ENCODE assay signal across 8 cellular contexts in genomic region chrX:119853449-119853848, GRCh38. TPM values are rescaled to one million over a fixed set of nuclear protein-coding genes. Genes with fewer than 3 reads are reported as not detected.
DNase-seq lines count a peak whose midpoint lies in the region; FAIRE-seq and TF ChIP-seq lines count a peak whose summit lies in the region.

No MANE protein-coding gene starts in this region.

- H3K36me3 ChIP-seq in CD8-positive, alpha-beta memory T cell (ENCODE audit: insufficient read depth, low read length) = no peaks in the 10 kb centered on the region
- peaks cover 0 to 23% (median 5%) of the 10 kb centered on the region in 4 experiments; a peak in 4 of 8 replicates for H3K36me3 ChIP-seq in H1 (ENCODE audit: control insufficient read depth in 2 of 4, insufficient read depth in 4 of 4, low read length in 3 of 4)
- H3K36me3 ChIP-seq in neuronal stem cell (replicated peaks in 1 of 2; ENCODE audit: control insufficient read depth in 2 of 2, insufficient read depth in 2 of 2, low read length in 2 of 2) = peaks cover 0 to 30% of the 10 kb centered on the region in 2 donors

- POLR2A ChIA-PET in CD8-positive, alpha-beta memory T cell (lab: Charles Lee) = interaction anchor here (1.4 to 2.3 kb wide), 2 partner anchors 17 to 62 kb away, joined by 10 to 29 read pairs; partner anchors contain the start of genes NDUFA1, RNF113A and RPL39
- POLR2A ChIA-PET in H1 (lab: Charles Lee; ENCODE audit: partially characterized antibody) = interaction anchor here (0.7 to 3.2 kb wide), 13 partner anchors 10 to 353 kb away, joined by 3 to 29 read pairs (median 5); partner anchors contain the start of genes NDUFA1, RNF113A, RPL39 and UBE2A

- H3K56ac ChIP-seq in H1 (replicated peaks; ENCODE audit: insufficient read length, low read depth, low read length) = no peak overlapping the region

- 51% methylated on average over 10 of the region's 10 CpGs; no CpG with 5 or more reads in 1 of the 2 experiments for WGBS in H1 (ENCODE audit: extremely low coverage in 1 of 2, insufficient coverage in 1 of 2, insufficient read length in 1 of 2, insufficient replicate concordance in 2 of 2, low coverage in 1 of 2, low lambda C conversion rate in 2 of 2, missing lambda C conversion rate in 1 of 2), 2 experiments
- no CpG with 5 or more reads among the region's 10 CpGs for WGBS in neuronal stem cell (ENCODE audit: extremely low coverage in 2 of 2, insufficient read length in 2 of 2, insufficient replicate concordance in 1 of 2), 2 donors

- FAIRE-seq in H1 (lab: Jason Lieb, UNC) (no peak), D721Med (lab: Jason Lieb, UNC) (no peak)

- H3K9me3 ChIP-seq in CD8-positive, alpha-beta memory T cell (ENCODE audit: low read length) = no peaks in the 10 kb centered on the region
- H3K9me3 ChIP-seq in H1 (ENCODE audit: insufficient read depth in 2 of 2, low read depth in 1 of 2, low read length in 1 of 2) (no peaks in the 10 kb centered on the region), neuronal stem cell (replicated peaks in 1 of 2; ENCODE audit: control insufficient read depth in 2 of 2, insufficient read depth in 1 of 2, low read depth in 1 of 2, low read length in 2 of 2) (no peaks in the 10 kb centered on the region)

- TF ChIP-seq CTCF in H1 (IDR thresholded peaks at IDR 0.05; ENCODE audit: control extremely low read depth in 1 of 3, insufficient read depth in 1 of 3, low read depth in 1 of 3, low read length in 3 of 3) (no peak), D721Med (IDR thresholded peaks at IDR 0.05; ENCODE audit: insufficient read depth, missing control alignments) (no peak)

- H2AK5ac ChIP-seq in H1 (ENCODE audit: low read depth, low read length) (no peak overlapping the region), neuronal stem cell (ENCODE audit: low read depth, low read length) (no peak overlapping the region)

- H3K23ac ChIP-seq in H1 (ENCODE audit: insufficient read length) = no peak overlapping the region
- no peak overlapping the region for H3K23ac ChIP-seq in neuronal stem cell (ENCODE audit: low read depth, low read length, poor library complexity)

- no peak overlapping the region for H3K4me3 ChIP-seq in CD8-positive, alpha-beta memory T cell (ENCODE audit: low read length)
- H3K4me3 ChIP-seq in H1 (ENCODE audit: extremely low read depth in 1 of 4, insufficient read depth in 2 of 4, low read depth in 3 of 4, low read length in 4 of 4) (peak overlapping the region; percentile 29 to 99 (median 46); a peak in 7 of 8 replicates), neuronal stem cell (ENCODE audit: low read length in 2 of 2) (peak overlapping the region in 1 of 2 donors; percentile 46)

- no peak overlapping the region for H4K91ac ChIP-seq in H1 (replicated peaks; ENCODE audit: insufficient read length, low read length)
- H4K91ac ChIP-seq in neuronal stem cell (ENCODE audit: low read depth, low read length, poor library complexity) = no peak overlapping the region

- H3K4me1 ChIP-seq in CD8-positive, alpha-beta memory T cell (ENCODE audit: insufficient read depth, low read length) = no peaks in the 10 kb centered on the region
- H3K4me1 ChIP-seq in H1 (replicated peaks in 1 of 4; ENCODE audit: control insufficient read depth in 3 of 4, insufficient read depth in 4 of 4, low read length in 3 of 4) = no peaks in the 10 kb centered on the region
- H3K4me1 ChIP-seq in neuronal stem cell (ENCODE audit: control insufficient read depth in 2 of 2, insufficient read depth in 1 of 2, low read depth in 1 of 2, low read length in 2 of 2) = no peaks in the 10 kb centered on the region

- CTCF ChIA-PET in CD8-positive, alpha-beta memory T cell (lab: Charles Lee) = interaction anchor here (0.8 kb wide), 1 partner anchor 124 kb away, joined by 3 read pairs; no protein-coding TSS in a partner anchor
- CTCF ChIA-PET in H1 (lab: Charles Lee; ENCODE audit: partially characterized antibody) = interaction anchor here (0.9 to 1.0 kb wide), 2 partner anchors 34 to 124 kb away, joined by 3 read pairs; no protein-coding TSS in a partner anchor

- H3K9ac ChIP-seq in H1 (replicated peaks in 1 of 4; ENCODE audit: extremely low read depth in 1 of 4, low read depth in 3 of 4, low read length in 3 of 4) (no peak overlapping the region; a peak in 1 of 7 replicates), neuronal stem cell (ENCODE audit: low read depth, low read length, poor library complexity) (no peak overlapping the region)

- H3K4ac ChIP-seq in H1 (replicated peaks; ENCODE audit: insufficient read length, low read depth, low read length) = no peak overlapping the region
- no peak overlapping the region for H3K4ac ChIP-seq in neuronal stem cell (ENCODE audit: low read length)

- H3K4me3 Mint-ChIP-seq in CD8-positive, alpha-beta memory T cell = peak overlapping the region in 5 of 7 donors; percentile 97 to 99 (median 99)

- H4K8ac ChIP-seq in H1 (ENCODE audit: extremely low read depth, insufficient read depth, low read length) (no peak overlapping the region), neuronal stem cell (ENCODE audit: low read depth, low read length) (no peak overlapping the region)

- peaks cover 0 to 16% of the 10 kb centered on the region in 2 experiments; a peak in 3 of 4 replicates for H3K79me2 ChIP-seq in H1 (ENCODE audit: control insufficient read depth in 1 of 2, insufficient read depth in 2 of 2, low read length in 2 of 2)

- peaks cover 4% of the 10 kb centered on the region; the same call in 1 of the 2 replicates for H3K23me2 ChIP-seq in H1 (ENCODE audit: low read depth, low read length)

- no peak for DNase-seq in CD8-positive, alpha-beta memory T cell
- DNase-seq in NCI-H2227 (lab: John Stamatoyannopoulos, UW; ENCODE audit: unreplicated experiment) = peak; percentile 38
- no peak for DNase-seq in H1 (ENCODE audit: low read depth in 1 of 2, low spot score in 2 of 2)
- DNase-seq in neuronal stem cell (ENCODE audit: low spot score) = no peak
- DNase-seq in SIG-M5 (lab: John Stamatoyannopoulos, UW) = no peak
- no peak for DNase-seq in effector CD4-positive, alpha-beta T cell
- DNase-seq in D721Med (ENCODE audit: insufficient read length, low spot score) = no peak
- no peak for DNase-seq in middle frontal gyrus (ENCODE audit: extremely low spot score, low spot score)

- peaks cover 7 to 12% of the 10 kb centered on the region in 2 donors for H3K27me3 Mint-ChIP-seq in CD8-positive, alpha-beta memory T cell

- no peak for TF ChIP-seq RAD21 in H1 (IDR thresholded peaks at IDR 0.05 in 1 of 2, conservative IDR thresholded peaks at IDR 0.05 in 1 of 2; ENCODE audit: low read depth in 2 of 2, low read length in 2 of 2)

- H3K36me3 Mint-ChIP-seq in CD8-positive, alpha-beta memory T cell = peaks cover 0 to 22% (median 0%) of the 10 kb centered on the region in 3 donors

- H2AFZ ChIP-seq in H1 (ENCODE audit: low read length) = 0 out of 2 replicates have a peak overlapping the region, but pooled peaks have one; percentile 59
- H2AFZ ChIP-seq in neuronal stem cell (ENCODE audit: low read length) = peak overlapping the region; percentile 77

- H3K4me2 ChIP-seq in H1 (ENCODE audit: insufficient read depth in 1 of 2, low read depth in 2 of 2, low read length in 2 of 2) = peak overlapping the region; percentile 53 to 65
- H3K4me2 ChIP-seq in neuronal stem cell (ENCODE audit: insufficient read depth, low read length, poor library complexity, severe bottlenecking) = no peak overlapping the region

- no peak overlapping the region for H2BK15ac ChIP-seq in H1 (ENCODE audit: low read length)
- H2BK15ac ChIP-seq in neuronal stem cell (ENCODE audit: low read length) = no peak overlapping the region

- H3K9me3 Mint-ChIP-seq in CD8-positive, alpha-beta memory T cell = no peaks in the 10 kb centered on the region

- no peak for TF ChIP-seq EP300 in H1 (IDR thresholded peaks at IDR 0.05; ENCODE audit: borderline replicate concordance in 1 of 2, low read depth in 2 of 2, low read length in 2 of 2)

- H4K5ac ChIP-seq in H1 (ENCODE audit: insufficient read length, low read depth, low read length) = no peak overlapping the region

- H2BK5ac ChIP-seq in H1 (ENCODE audit: low read depth, low read length) = no peak overlapping the region
- no peak overlapping the region for H2BK5ac ChIP-seq in neuronal stem cell (ENCODE audit: low read length)

- H3K79me1 ChIP-seq in H1 (ENCODE audit: low read depth, low read length) (no peaks in the 10 kb centered on the region), neuronal stem cell (ENCODE audit: low read depth, low read length) (no peaks in the 10 kb centered on the region)

- H3K14ac ChIP-seq in H1 (ENCODE audit: insufficient read length) (no peak overlapping the region), neuronal stem cell (ENCODE audit: low read length) (no peak overlapping the region)

- H3K27ac Mint-ChIP-seq in CD8-positive, alpha-beta memory T cell = peak overlapping the region; percentile 85 to 99 (median 98)

- no peak overlapping the region for H2BK20ac ChIP-seq in H1 (ENCODE audit: low read length)

- peak overlapping the region; percentile 91 for H3K27ac ChIP-seq in CD8-positive, alpha-beta memory T cell (ENCODE audit: low read depth, low read length)
- H3K27ac ChIP-seq in H1 (ENCODE audit: low read depth, low read length) = no peak overlapping the region; the same call in 1 of the 2 replicates
- H3K27ac ChIP-seq in neuronal stem cell (replicated peaks; ENCODE audit: low read length) = no peak overlapping the region

- no peaks in the 10 kb centered on the region for H4K20me1 ChIP-seq in H1 (replicated peaks in 1 of 2; ENCODE audit: control insufficient read depth in 1 of 2, insufficient read depth in 2 of 2, low read length in 2 of 2)

- no peak for TF ChIP-seq POLR2A in H1 (IDR thresholded peaks at IDR 0.05; ENCODE audit: control extremely low read depth in 1 of 2, low read depth in 2 of 2, low read length in 2 of 2)

- peaks cover 14 to 34% (median 15%) of the 10 kb centered on the region in 3 donors for H3K4me1 Mint-ChIP-seq in CD8-positive, alpha-beta memory T cell

- H3K27me3 ChIP-seq in CD8-positive, alpha-beta memory T cell (ENCODE audit: insufficient read depth, low read length, poor library complexity, severe bottlenecking) = no peaks in the 10 kb centered on the region
- no peaks in the 10 kb centered on the region for H3K27me3 ChIP-seq in H1 (replicated peaks in 1 of 4; ENCODE audit: control insufficient read depth in 3 of 4, extremely low read depth in 1 of 4, insufficient read depth in 3 of 4, low read length in 3 of 4)
- no peaks in the 10 kb centered on the region for H3K27me3 ChIP-seq in neuronal stem cell (ENCODE audit: control insufficient read depth in 3 of 3, insufficient read depth in 3 of 3, low read depth in 1 of 3, low read length in 3 of 3)

- H3K18ac ChIP-seq in H1 (ENCODE audit: extremely low read depth, low read length) = no peak overlapping the region
- no peak overlapping the region for H3K18ac ChIP-seq in neuronal stem cell (ENCODE audit: low read length)

- H2BK120ac ChIP-seq in H1 (replicated peaks; ENCODE audit: low read depth, low read length) = no peak overlapping the region
- H2BK120ac ChIP-seq in neuronal stem cell (ENCODE audit: low read depth, low read length) = no peak overlapping the region

- H2BK12ac ChIP-seq in H1 (ENCODE audit: low read depth, low read length) = no peak overlapping the region
- H2BK12ac ChIP-seq in neuronal stem cell (ENCODE audit: low read length) = no peak overlapping the region

RNA-seq across cellular contexts. Expression of gene UPF3B, which starts 0.7 kb away (rescaled TPM):
- 10 to 100 TPM; 19.9 to 22.7 TPM for total RNA-seq in CD8-positive, alpha-beta memory T cell
- polyA plus RNA-seq in CD8-positive, alpha-beta memory T cell = 10.9 TPM
- 20.9 and 22.2 TPM in 2 replicates for total RNA-seq in H1 (2021; fragmentation: NEBNext Ultra II Directional; extraction: Animal tissue kit (Norgen Biotek cat#: 25700))
- polyA plus RNA-seq in H1 (2011; rRNA removed) = 3.9 and 7.8 TPM in 2 replicates
- 17.6 TPM for polyA plus RNA-seq in H1 (2011; cell fraction: cytosol; rRNA removed)
- polyA plus RNA-seq in H1 (2011; cell fraction: nucleus; rRNA removed) = 4.2 TPM
- 25.7 to 37.4 TPM (median 26.6 TPM) in 4 replicates for polyA plus RNA-seq in H1 (2012, experiment 1 of 2)
- 3.3 TPM for polyA plus RNA-seq in H1 (2012, experiment 2 of 2)
- polyA plus RNA-seq in H1 (2013, experiment 1 of 2) = 39.6 TPM
- 39.7 TPM for polyA plus RNA-seq in H1 (2013, experiment 2 of 2)
- 3.8 and 5.6 TPM in 2 replicates for polyA minus RNA-seq in H1 (2011; rRNA and poly(A)+ RNA removed)
- 5.9 TPM for polyA minus RNA-seq in H1 (2011; cell fraction: cytosol; rRNA and poly(A)+ RNA removed)
- polyA minus RNA-seq in H1 (2011; cell fraction: nucleus; rRNA and poly(A)+ RNA removed) = 7.6 TPM
- 47.9 TPM for polyA plus RNA-seq in neuronal stem cell (2013, experiment 1 of 2)
- 47.7 TPM for polyA plus RNA-seq in neuronal stem cell (2013, experiment 2 of 2)

RNA-seq across cellular contexts. Expression of gene RNF113A, which starts 18.1 kb away (rescaled TPM):
- 10 to 100 TPM; 22.9 to 25.1 TPM for total RNA-seq in CD8-positive, alpha-beta memory T cell
- polyA plus RNA-seq in CD8-positive, alpha-beta memory T cell = 59.6 TPM
- total RNA-seq in H1 (2021; fragmentation: NEBNext Ultra II Directional; extraction: Animal tissue kit (Norgen Biotek cat#: 25700)) = 14.2 and 14.3 TPM in 2 replicates
- 9.7 and 10.3 TPM in 2 replicates for polyA plus RNA-seq in H1 (2011; rRNA removed)
- polyA plus RNA-seq in H1 (2011; cell fraction: cytosol; rRNA removed) = 15.4 TPM
- 9.4 TPM for polyA plus RNA-seq in H1 (2011; cell fraction: nucleus; rRNA removed)
- polyA plus RNA-seq in H1 (2012, experiment 1 of 2) = 12.5 to 14.2 TPM (median 13.7 TPM) in 4 replicates
- 6.4 TPM for polyA plus RNA-seq in H1 (2012, experiment 2 of 2)
- 14.0 TPM for polyA plus RNA-seq in H1 (2013, experiment 1 of 2)
- polyA plus RNA-seq in H1 (2013, experiment 2 of 2) = 12.8 TPM
- polyA minus RNA-seq in H1 (2011; rRNA and poly(A)+ RNA removed) = 3.8 and 4.5 TPM in 2 replicates
- 4.5 TPM for polyA minus RNA-seq in H1 (2011; cell fraction: cytosol; rRNA and poly(A)+ RNA removed)
- 2.7 TPM for polyA minus RNA-seq in H1 (2011; cell fraction: nucleus; rRNA and poly(A)+ RNA removed)
- polyA plus RNA-seq in neuronal stem cell (2013, experiment 1 of 2) = 11.5 TPM
- 11.5 TPM for polyA plus RNA-seq in neuronal stem cell (2013, experiment 2 of 2)

RNA-seq across cellular contexts. Expression of gene NDUFA1, which starts 18.2 kb away (rescaled TPM):
- 10 to 100 TPM; 97.3 to 98.5 TPM for total RNA-seq in CD8-positive, alpha-beta memory T cell
- polyA plus RNA-seq in CD8-positive, alpha-beta memory T cell = 314 TPM
- total RNA-seq in H1 (2021; fragmentation: NEBNext Ultra II Directional; extraction: Animal tissue kit (Norgen Biotek cat#: 25700)) = 69.7 and 74.1 TPM in 2 replicates
- 36.7 and 65.6 TPM in 2 replicates for polyA plus RNA-seq in H1 (2011; rRNA removed)
- polyA plus RNA-seq in H1 (2011; cell fraction: cytosol; rRNA removed) = 107 TPM
- 11.6 TPM for polyA plus RNA-seq in H1 (2011; cell fraction: nucleus; rRNA removed)
- 111 to 144 TPM (median 129 TPM) in 4 replicates for polyA plus RNA-seq in H1 (2012, experiment 1 of 2)
- 18.6 TPM for polyA plus RNA-seq in H1 (2012, experiment 2 of 2)
- polyA plus RNA-seq in H1 (2013, experiment 1 of 2) = 174 TPM
- 186 TPM for polyA plus RNA-seq in H1 (2013, experiment 2 of 2)
- 11.5 and 14.5 TPM in 2 replicates for polyA minus RNA-seq in H1 (2011; rRNA and poly(A)+ RNA removed)
- polyA minus RNA-seq in H1 (2011; cell fraction: cytosol; rRNA and poly(A)+ RNA removed) = 31.8 TPM
- polyA minus RNA-seq in H1 (2011; cell fraction: nucleus; rRNA and poly(A)+ RNA removed) = 8.2 TPM
- polyA plus RNA-seq in neuronal stem cell (2013, experiment 1 of 2) = 147 TPM
- polyA plus RNA-seq in neuronal stem cell (2013, experiment 2 of 2) = 148 TPM

RNA-seq across cellular contexts. Expression of gene AKAP14, which starts 42.2 kb away (rescaled TPM):
- not detected for total RNA-seq in CD8-positive, alpha-beta memory T cell
- polyA plus RNA-seq in CD8-positive, alpha-beta memory T cell = not detected
- total RNA-seq in H1 (2021; fragmentation: NEBNext Ultra II Directional; extraction: Animal tissue kit (Norgen Biotek cat#: 25700)) = 1.3 and 1.7 TPM in 2 replicates
- polyA plus RNA-seq in H1 (2011; rRNA removed) = 0.77 and 0.79 TPM in 2 replicates
- 1.5 TPM for polyA plus RNA-seq in H1 (2011; cell fraction: cytosol; rRNA removed)
- polyA plus RNA-seq in H1 (2011; cell fraction: nucleus; rRNA removed) = 0.20 TPM
- polyA plus RNA-seq in H1 (2012, experiment 1 of 2) = 1.1 to 2.7 TPM (median 2.3 TPM) in 4 replicates
- polyA plus RNA-seq in H1 (2012, experiment 2 of 2) = not detected
- polyA plus RNA-seq in H1 (2013, experiment 1 of 2) = 2.1 TPM
- 2.3 TPM for polyA plus RNA-seq in H1 (2013, experiment 2 of 2)
- 0.41 TPM in 1 of 2 replicates, not detected in the other for polyA minus RNA-seq in H1 (2011; rRNA and poly(A)+ RNA removed)
- not detected for polyA minus RNA-seq in H1 (2011; cell fraction: cytosol; rRNA and poly(A)+ RNA removed)
- not detected for polyA minus RNA-seq in H1 (2011; cell fraction: nucleus; rRNA and poly(A)+ RNA removed)
- 0.35 TPM for polyA plus RNA-seq in neuronal stem cell (2013, experiment 1 of 2)
- polyA plus RNA-seq in neuronal stem cell (2013, experiment 2 of 2) = 0.18 TPM
